Comparison of ENCODE assay signal across 8 cellular contexts in genomic region chr13:46598820-46599180, GRCh38. TPM values are rescaled to one million over a fixed set of nuclear protein-coding genes. Genes with fewer than 3 reads are reported as not detected.
A peak's percentile ranks its signal among the peaks of the same experiment; 100 is the strongest.
DNase-seq lines count a peak whose midpoint lies in the region; ATAC-seq and TF ChIP-seq lines count a peak whose summit lies in the region.

No MANE protein-coding gene starts in this region.

- H3K27me3 ChIP-seq in skeletal muscle tissue (ENCODE audit: control insufficient read depth in 3 of 3, insufficient read depth in 3 of 3, low read length in 3 of 3) (no peaks in the 10 kb centered on the region), breast epithelium (no peaks in the 10 kb centered on the region)

- no peak overlapping the region for H3K9ac ChIP-seq in skeletal muscle tissue (ENCODE audit: low read depth in 1 of 3, low read length in 3 of 3)

- peak; percentile 58 to 76 for ATAC-seq in activated CD4-positive, CD25-positive, alpha-beta regulatory T cell treated with anti-CD3 and anti-CD28 coated beads, Interleukin-2, amount 50 U/mL, for 24 hours
- ATAC-seq in GM21619 (IDR thresholded peaks at IDR 0.05; ENCODE audit: unreplicated experiment): peak; percentile 50
- peak; percentile 44 for ATAC-seq in HG03520 (IDR thresholded peaks at IDR 0.05; ENCODE audit: unreplicated experiment)

- H3K36me3 ChIP-seq in skeletal muscle tissue (ENCODE audit: control insufficient read depth in 3 of 3, insufficient read depth in 3 of 3, low read length in 3 of 3) (no peaks in the 10 kb centered on the region), breast epithelium (no peaks in the 10 kb centered on the region)

- DNase-seq in activated CD4-positive, CD25-positive, alpha-beta regulatory T cell treated with anti-CD3 and anti-CD28 coated beads, Interleukin-2, amount 50 U/mL, for 72 hours: no peak
- DNase-seq in GM19240 (ENCODE audit: insufficient read length, low spot score) (no peak), breast epithelium (ENCODE audit: low spot score in 2 of 2) (no peak), glomerular visceral epithelial cell (ENCODE audit: extremely low spot score) (no peak)

- no peak overlapping the region for H3K4me3 ChIP-seq in skeletal muscle tissue (ENCODE audit: low read length in 3 of 3)
- H3K4me3 ChIP-seq in breast epithelium: no peak overlapping the region

- no peak for TF ChIP-seq CTCF in breast epithelium (IDR thresholded peaks at IDR 0.05)

- no peak for TF ChIP-seq POLR2A in breast epithelium (IDR thresholded peaks at IDR 0.05)

- H3K4me1 ChIP-seq in skeletal muscle tissue (ENCODE audit: control insufficient read depth in 3 of 3, insufficient read depth in 3 of 3, low read length in 3 of 3) (peaks cover 10 to 24% (median 13%) of the 10 kb centered on the region in 3 donors), breast epithelium (peaks cover 3 to 12% of the 10 kb centered on the region in 2 donors)

- peak overlapping the region; percentile 13 for H3K27ac ChIP-seq in skeletal muscle tissue (ENCODE audit: low read depth, low read length)
- H3K27ac ChIP-seq in breast epithelium: no peak overlapping the region

- H3K9me3 ChIP-seq in skeletal muscle tissue (ENCODE audit: control insufficient read depth in 3 of 3, low read length in 3 of 3) (no peaks in the 10 kb centered on the region), breast epithelium (no peaks in the 10 kb centered on the region)

- intact Hi-C loops in breast epithelium (cut with DNase I; ENCODE audit: low total_unique reads): no loop called here

RNA-seq across cellular contexts. Expression of gene LRCH1, which starts 45.8 kb away (rescaled TPM):
- 17.7 TPM for total RNA-seq in skeletal muscle tissue
- total RNA-seq in breast epithelium: 10 to 100 TPM; 17.0 to 40.4 (median 24.6) TPM
